1 cellular context compared by ENCODE assay signal in the genomic region with DNA sequence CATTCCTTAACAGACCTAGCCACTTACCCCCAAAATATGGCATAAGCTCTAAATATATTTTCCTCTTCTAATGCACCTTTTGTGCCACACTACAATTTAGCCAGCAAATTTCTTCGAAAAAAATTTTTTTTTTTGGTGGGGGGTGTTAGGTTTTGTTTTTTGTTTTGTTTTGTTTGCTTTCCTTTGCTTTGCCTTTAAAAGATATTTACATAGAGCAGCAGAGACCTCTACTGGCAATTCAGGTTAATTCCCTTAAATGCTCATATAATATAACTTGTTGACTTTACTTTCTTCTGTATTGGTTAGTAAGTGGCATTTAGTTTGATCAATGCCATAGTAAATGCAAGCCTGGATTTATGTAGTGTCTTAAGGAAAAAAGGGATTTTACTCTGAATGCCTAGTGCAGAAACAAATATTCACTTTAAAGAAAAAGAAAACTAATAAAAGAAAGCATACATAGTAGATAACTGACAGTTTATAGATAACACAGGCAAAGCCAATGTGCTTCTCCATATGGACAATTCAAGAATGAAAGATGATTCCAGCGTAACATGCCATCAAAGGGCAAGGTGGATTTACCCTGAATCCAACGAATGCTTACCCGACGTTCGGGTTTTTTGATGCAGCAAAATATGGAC.
TF ChIP-seq lines count a peak whose summit lies in the region.

No MANE protein-coding gene starts in this region.

TF ChIP-seq in GM23338, 12 proteins besides CTCF, POLR2A, EP300 and RAD21 (continued from another document):
- TF ChIP-seq, protein P1, sequence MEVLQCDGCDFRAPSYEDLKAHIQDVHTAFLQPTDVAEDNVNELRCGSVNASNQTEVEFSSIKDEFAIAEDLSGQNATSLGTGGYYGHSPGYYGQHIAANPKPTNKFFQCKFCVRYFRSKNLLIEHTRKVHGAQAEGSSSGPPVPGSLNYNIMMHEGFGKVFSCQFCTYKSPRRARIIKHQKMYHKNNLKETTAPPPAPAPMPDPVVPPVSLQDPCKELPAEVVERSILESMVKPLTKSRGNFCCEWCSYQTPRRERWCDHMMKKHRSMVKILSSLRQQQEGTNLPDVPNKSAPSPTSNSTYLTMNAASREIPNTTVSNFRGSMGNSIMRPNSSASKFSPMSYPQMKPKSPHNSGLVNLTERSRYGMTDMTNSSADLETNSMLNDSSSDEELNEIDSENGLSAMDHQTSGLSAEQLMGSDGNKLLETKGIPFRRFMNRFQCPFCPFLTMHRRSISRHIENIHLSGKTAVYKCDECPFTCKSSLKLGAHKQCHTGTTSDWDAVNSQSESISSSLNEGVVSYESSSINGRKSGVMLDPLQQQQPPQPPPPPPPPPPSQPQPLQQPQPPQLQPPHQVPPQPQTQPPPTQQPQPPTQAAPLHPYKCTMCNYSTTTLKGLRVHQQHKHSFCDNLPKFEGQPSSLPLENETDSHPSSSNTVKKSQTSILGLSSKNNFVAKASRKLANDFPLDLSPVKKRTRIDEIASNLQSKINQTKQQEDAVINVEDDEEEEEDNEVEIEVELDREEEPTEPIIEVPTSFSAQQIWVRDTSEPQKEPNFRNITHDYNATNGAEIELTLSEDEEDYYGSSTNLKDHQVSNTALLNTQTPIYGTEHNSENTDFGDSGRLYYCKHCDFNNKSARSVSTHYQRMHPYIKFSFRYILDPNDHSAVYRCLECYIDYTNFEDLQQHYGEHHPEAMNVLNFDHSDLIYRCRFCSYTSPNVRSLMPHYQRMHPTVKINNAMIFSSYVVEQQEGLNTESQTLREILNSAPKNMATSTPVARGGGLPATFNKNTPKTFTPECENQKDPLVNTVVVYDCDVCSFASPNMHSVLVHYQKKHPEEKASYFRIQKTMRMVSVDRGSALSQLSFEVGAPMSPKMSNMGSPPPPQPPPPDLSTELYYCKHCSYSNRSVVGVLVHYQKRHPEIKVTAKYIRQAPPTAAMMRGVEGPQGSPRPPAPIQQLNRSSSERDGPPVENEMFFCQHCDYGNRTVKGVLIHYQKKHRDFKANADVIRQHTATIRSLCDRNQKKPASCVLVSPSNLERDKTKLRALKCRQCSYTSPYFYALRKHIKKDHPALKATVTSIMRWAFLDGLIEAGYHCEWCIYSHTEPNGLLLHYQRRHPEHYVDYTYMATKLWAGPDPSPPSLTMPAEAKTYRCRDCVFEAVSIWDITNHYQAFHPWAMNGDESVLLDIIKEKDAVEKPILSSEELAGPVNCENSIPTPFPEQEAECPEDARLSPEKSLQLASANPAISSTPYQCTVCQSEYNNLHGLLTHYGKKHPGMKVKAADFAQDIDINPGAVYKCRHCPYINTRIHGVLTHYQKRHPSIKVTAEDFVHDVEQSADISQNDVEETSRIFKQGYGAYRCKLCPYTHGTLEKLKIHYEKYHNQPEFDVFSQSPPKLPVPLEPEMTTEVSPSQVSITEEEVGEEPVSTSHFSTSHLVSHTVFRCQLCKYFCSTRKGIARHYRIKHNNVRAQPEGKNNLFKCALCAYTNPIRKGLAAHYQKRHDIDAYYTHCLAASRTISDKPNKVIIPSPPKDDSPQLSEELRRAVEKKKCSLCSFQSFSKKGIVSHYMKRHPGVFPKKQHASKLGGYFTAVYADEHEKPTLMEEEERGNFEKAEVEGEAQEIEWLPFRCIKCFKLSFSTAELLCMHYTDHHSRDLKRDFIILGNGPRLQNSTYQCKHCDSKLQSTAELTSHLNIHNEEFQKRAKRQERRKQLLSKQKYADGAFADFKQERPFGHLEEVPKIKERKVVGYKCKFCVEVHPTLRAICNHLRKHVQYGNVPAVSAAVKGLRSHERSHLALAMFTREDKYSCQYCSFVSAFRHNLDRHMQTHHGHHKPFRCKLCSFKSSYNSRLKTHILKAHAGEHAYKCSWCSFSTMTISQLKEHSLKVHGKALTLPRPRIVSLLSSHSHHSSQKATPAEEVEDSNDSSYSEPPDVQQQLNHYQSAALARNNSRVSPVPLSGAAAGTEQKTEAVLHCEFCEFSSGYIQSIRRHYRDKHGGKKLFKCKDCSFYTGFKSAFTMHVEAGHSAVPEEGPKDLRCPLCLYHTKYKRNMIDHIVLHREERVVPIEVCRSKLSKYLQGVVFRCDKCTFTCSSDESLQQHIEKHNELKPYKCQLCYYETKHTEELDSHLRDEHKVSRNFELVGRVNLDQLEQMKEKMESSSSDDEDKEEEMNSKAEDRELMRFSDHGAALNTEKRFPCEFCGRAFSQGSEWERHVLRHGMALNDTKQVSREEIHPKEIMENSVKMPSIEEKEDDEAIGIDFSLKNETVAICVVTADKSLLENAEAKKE (CRISPR knock-in tag; IDR thresholded peaks at IDR 0.05), result no peak
